ENCODE assay signal across 8 cellular contexts in the genomic region with DNA sequence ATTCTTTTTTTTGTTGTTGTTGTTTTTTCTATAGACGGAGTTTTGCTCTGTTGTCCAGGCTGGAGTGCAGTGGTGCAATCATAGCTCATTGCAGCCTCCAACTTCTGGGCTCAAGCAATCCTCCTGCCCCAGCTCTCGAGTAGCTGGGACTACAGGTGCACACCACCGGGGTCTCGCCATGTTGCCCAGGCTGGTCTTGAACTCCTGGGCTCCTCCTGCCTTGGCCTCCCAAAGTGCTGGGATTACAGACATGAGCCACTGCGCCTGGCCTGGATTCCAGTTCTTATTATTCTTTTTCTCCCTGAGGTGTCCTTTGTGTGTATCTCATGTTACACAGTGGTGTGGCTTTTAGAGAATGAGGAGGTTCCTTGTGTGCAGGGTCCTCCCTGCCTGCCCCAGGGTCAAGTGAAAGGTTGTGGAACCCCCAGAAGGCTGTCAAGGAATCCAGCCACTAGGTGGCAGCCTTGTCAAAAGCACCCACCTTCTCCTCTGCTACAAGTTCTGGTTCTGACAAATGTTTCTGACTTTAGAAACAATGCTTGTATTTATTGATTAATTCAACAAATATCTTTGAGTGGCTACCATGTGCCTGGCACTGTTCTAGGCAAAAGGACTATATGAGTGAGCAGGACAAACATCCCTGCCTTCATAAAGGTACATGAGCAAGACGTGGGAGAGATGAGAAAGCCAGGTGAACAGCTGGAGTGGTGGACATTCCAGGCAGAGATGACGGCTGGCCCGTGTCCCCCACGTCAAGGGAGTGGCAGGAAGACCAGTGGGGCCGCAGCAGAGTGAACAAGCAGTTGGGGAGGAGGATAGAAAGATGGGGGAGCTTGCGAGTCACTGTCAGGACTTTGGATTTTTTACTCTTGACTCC.
DNase-seq lines count a peak whose midpoint lies in the region; ATAC-seq and TF ChIP-seq lines count a peak whose summit lies in the region.

No MANE protein-coding gene starts in this region.

- intact Hi-C loops in Right ventricle myocardium superior (cut with DNase I), result loop anchor here (5.0 to 10.0 kb wide), 2 partner anchors 103 to 191 kb away; no protein-coding TSS in a partner anchor
- intact Hi-C loops in upper lobe of right lung (cut with DNase I), result no loop called here

- peaks cover 19% of the 10 kb centered on the region for H3K27me3 Mint-ChIP-seq in progenitor cell of endocrine pancreas

- H3K4me3 Mint-ChIP-seq in progenitor cell of endocrine pancreas (ENCODE audit: low read depth), result no peak overlapping the region

- H3K9me3 Mint-ChIP-seq in progenitor cell of endocrine pancreas (ENCODE audit: low read depth), result no peaks in the 10 kb centered on the region

- H3K27me3 ChIP-seq in upper lobe of right lung, result no peaks in the 10 kb centered on the region

- no peak for TF ChIP-seq POLR2A in GM18505 (IDR thresholded peaks at IDR 0.05; ENCODE audit: borderline replicate concordance, extremely low read depth, insufficient read depth, insufficient read length)

- in situ Hi-C loops in Caki2 (cut with HindIII; ENCODE audit: low pct_unique_long_range_greater_than_20kb, low sequenced_read_pairs), result no loop called here

- ATAC-seq in Right ventricle myocardium superior (ENCODE audit: poor library complexity) (peak; percentile 83), upper lobe of right lung (peak; percentile 90), GM18505 (IDR thresholded peaks at IDR 0.05; ENCODE audit: unreplicated experiment) (no peak)

- no peak overlapping the region for H3K4me3 ChIP-seq in Jurkat, Clone E6-1 (ENCODE audit: low read length)
- no peak overlapping the region for H3K4me3 ChIP-seq in upper lobe of right lung

- peak overlapping the region; percentile 35 for H3K27ac Mint-ChIP-seq in progenitor cell of endocrine pancreas

- H3K4me1 Mint-ChIP-seq in progenitor cell of endocrine pancreas (ENCODE audit: low read depth), result peaks cover 3% of the 10 kb centered on the region

- H3K9me3 ChIP-seq in upper lobe of right lung, result no peaks in the 10 kb centered on the region

- no peaks in the 10 kb centered on the region for H3K36me3 ChIP-seq in upper lobe of right lung

- H3K36me3 Mint-ChIP-seq in progenitor cell of endocrine pancreas (ENCODE audit: insufficient read depth), result peaks cover 1% of the 10 kb centered on the region

- H3K27ac ChIP-seq in upper lobe of right lung, result no peak overlapping the region

- H3K4me1 ChIP-seq in upper lobe of right lung, result peaks cover 4% of the 10 kb centered on the region

- DNase-seq in Caki2 (ENCODE audit: low read depth), result peak; percentile 51
- peak; percentile 40 for DNase-seq in Jurkat, Clone E6-1 (ENCODE audit: low read depth, low spot score)
- DNase-seq in SW 1271 (lab: John Stamatoyannopoulos, UW), result peak; percentile 15 to 48
- DNase-seq in activated naive CD8-positive, alpha-beta T cell treated with anti-CD3 and anti-CD28 coated beads, Interleukin-2, amount 50 U/mL, for 16 hours (ENCODE audit: low read depth, low spot score), result peak; percentile 49
- DNase-seq in Right ventricle myocardium superior, result peak; percentile 66
- DNase-seq in progenitor cell of endocrine pancreas (ENCODE audit: low spot score, unreplicated experiment), result peak; percentile 63
- peak; percentile 72 for DNase-seq in upper lobe of right lung

- TF ChIP-seq CTCF in progenitor cell of endocrine pancreas (IDR thresholded peaks at IDR 0.05; ENCODE audit: unreplicated experiment) (peak; percentile 98), upper lobe of right lung (IDR thresholded peaks at IDR 0.05) (peak; percentile 91)
